In genomic region chr15:76377217-76377616, GRCh38 we compare ENCODE assay signal across 1 cellular context.
A peak's percentile ranks its signal among the peaks of the same experiment; 100 is the strongest.
TF ChIP-seq lines count a peak whose summit lies in the region.

No MANE protein-coding gene starts in this region.

TF ChIP-seq in liver, 16 proteins besides CTCF, POLR2A, EP300 and RAD21:
- TF ChIP-seq SP1 (IDR thresholded peaks at IDR 0.05) (peak; percentile 34), NR2F2 (IDR thresholded peaks at IDR 0.05) (peak; percentile 81), FOXA1 (IDR thresholded peaks at IDR 0.05) (no peak), RXRA (IDR thresholded peaks at IDR 0.05) (peak; percentile 95 to 96), JUND (IDR thresholded peaks at IDR 0.05) (peak in 1 of 2 donors; percentile 38), HNF4G (IDR thresholded peaks at IDR 0.05) (peak; percentile 18), ATF3 (IDR thresholded peaks at IDR 0.05) (no peak), YY1 (IDR thresholded peaks at IDR 0.05) (peak; percentile 19), ZBTB33 (IDR thresholded peaks at IDR 0.05) (peak; percentile 24), HNF4A (conservative IDR thresholded peaks at IDR 0.05) (peak; percentile 81 to 82)
TF ChIP-seq in liver: peak in this region for 8.
